16 cellular contexts compared by ENCODE assay signal in the genomic region with DNA sequence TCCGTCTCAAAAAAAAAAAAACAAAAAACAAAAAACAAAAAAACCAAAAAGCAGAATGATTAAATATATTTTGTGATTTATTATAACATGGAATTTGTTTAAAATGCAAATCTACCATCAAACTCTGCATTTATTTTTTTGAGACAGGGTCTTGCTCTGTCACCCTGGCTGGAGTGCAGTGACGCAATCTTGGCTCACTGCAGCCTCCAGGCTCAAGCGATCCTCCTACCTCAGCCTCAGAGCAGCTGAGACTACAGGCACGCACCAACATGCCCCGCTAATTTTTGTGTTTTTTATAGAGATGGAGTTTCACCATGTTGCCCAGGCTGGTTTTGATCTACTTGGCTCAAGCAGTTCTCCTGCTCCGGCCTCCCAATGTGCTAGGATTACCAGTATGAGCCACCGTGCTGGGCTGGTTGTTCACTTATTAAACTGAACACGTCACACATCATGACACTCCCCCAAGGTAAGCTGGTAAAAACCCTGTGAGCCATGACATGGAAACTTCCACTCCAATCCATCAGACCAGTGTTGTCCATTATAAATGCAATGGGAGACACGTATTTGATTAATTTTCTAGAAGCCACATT. TPM values are rescaled to one million over a fixed set of nuclear protein-coding genes. Genes with fewer than 3 reads are reported as not detected.
DNase-seq lines count a peak whose midpoint lies in the region; TF ChIP-seq lines count a peak whose summit lies in the region.
"Had no signal": no experiment of that assay in that cellular context is flagged by ENCODE, and none has a peak within 500 bp of the region (broad histone marks: within the 10 kb centered on the region; RNA-seq: fewer than 3 reads in every experiment).

No MANE protein-coding gene starts in this region.

- in situ Hi-C loops in Caki2 (cut with HindIII; ENCODE audit: low pct_unique_long_range_greater_than_20kb, low sequenced_read_pairs): no loop called here

- no peak overlapping the region for H2BK12ac ChIP-seq in trophoblast cell (ENCODE audit: low read length)

- H3K14ac ChIP-seq in trophoblast cell (ENCODE audit: low read length): peak overlapping the region; percentile 38

- peak; percentile 81 for DNase-seq in Caki2 (ENCODE audit: low read depth)
- peak; percentile 65 for DNase-seq in WERI-Rb-1
- DNase-seq in kidney glomerular epithelial cell (lab: John Stamatoyannopoulos, UW): peak; percentile 52
- DNase-seq in trophoblast cell: peak; percentile 67 to 72
- no peak for DNase-seq in left ventricle myocardium inferior
- DNase-seq in colonic mucosa: no peak
- no peak for DNase-seq in COLO829 (ENCODE audit: low spot score)
- no peak for DNase-seq in Peyer's patch
- DNase-seq: CD8-positive, alpha-beta memory T cell; DND-41; NCI-H1105 treated with DMSO at 0.1 percent for 48 hours; NCI-H1694; SHP77 had no signal

- whole genome bisulfite sequencing in trophoblast cell (ENCODE audit: extremely low coverage, insufficient coverage, insufficient read length): no CpG with 5 or more reads among the region's 9 CpGs

- H3K9me3 ChIP-seq in WERI-Rb-1 (ENCODE audit: severe bottlenecking): no peaks in the 10 kb centered on the region
- H3K9me3 ChIP-seq in trophoblast cell (ENCODE audit: insufficient read depth, low read depth, low read length): no peaks in the 10 kb centered on the region
- H3K9me3 ChIP-seq in left ventricle myocardium inferior (replicated peaks): no peaks in the 10 kb centered on the region
- H3K9me3 ChIP-seq in colonic mucosa: no peaks in the 10 kb centered on the region
- H3K9me3 ChIP-seq in Peyer's patch: no peaks in the 10 kb centered on the region
- H3K9me3 ChIP-seq: BLaER1 treated with 17β-estradiol and CSF1 and Interleukin-3, amounts not matched to agents 10 nM and 100 nM; HAP-1 had no signal

- H3K4me1 ChIP-seq in trophoblast cell (ENCODE audit: control insufficient read depth in 1 of 2, insufficient read depth in 2 of 2, low read length in 2 of 2) (peaks cover 24 to 44% of the 10 kb centered on the region in 2 experiments), left ventricle myocardium inferior (no peaks in the 10 kb centered on the region), colonic mucosa (no peaks in the 10 kb centered on the region), Peyer's patch (no peaks in the 10 kb centered on the region)

- H2AK5ac ChIP-seq in trophoblast cell (ENCODE audit: low read length): no peak overlapping the region

- no peak overlapping the region for H3K23ac ChIP-seq in trophoblast cell (ENCODE audit: low read length)

- intact Hi-C loops in left ventricle myocardium inferior (cut with micrococcal nuclease) (no loop called here), colonic mucosa (cut with DNase I) (no loop called here)

- no peak overlapping the region for H4K12ac ChIP-seq in trophoblast cell (ENCODE audit: low read depth, low read length)

- H3K79me1 ChIP-seq in trophoblast cell (ENCODE audit: low read length): peaks cover 25% of the 10 kb centered on the region

- H2AFZ ChIP-seq in trophoblast cell (ENCODE audit: insufficient read depth, low read length, poor library complexity): no peak overlapping the region

- peak overlapping the region; percentile 47 for H3K4ac ChIP-seq in trophoblast cell (ENCODE audit: low read depth, low read length)

- H3K27me3 ChIP-seq in WERI-Rb-1 (ENCODE audit: insufficient read depth, low read depth, severe bottlenecking): no peaks in the 10 kb centered on the region
- H3K27me3 ChIP-seq in trophoblast cell (ENCODE audit: insufficient read depth, low read length): no peaks in the 10 kb centered on the region
- peaks cover 51% of the 10 kb centered on the region for H3K27me3 ChIP-seq in left ventricle myocardium inferior (ENCODE audit: low read depth)
- H3K27me3 ChIP-seq in colonic mucosa: no peaks in the 10 kb centered on the region
- H3K27me3 ChIP-seq in Peyer's patch: no peaks in the 10 kb centered on the region
- H3K27me3 ChIP-seq: BLaER1 treated with 17β-estradiol and CSF1 and Interleukin-3, amounts not matched to agents 10 nM and 100 nM had no signal

- H3K18ac ChIP-seq in trophoblast cell (ENCODE audit: low read length): no peak overlapping the region

- H3K4me3 ChIP-seq in WERI-Rb-1 (ENCODE audit: low read depth, low read length) (no peak overlapping the region), trophoblast cell (ENCODE audit: low read depth, low read length) (no peak overlapping the region), left ventricle myocardium inferior (no peak overlapping the region), colonic mucosa (no peak overlapping the region), Peyer's patch (no peak overlapping the region)
- H3K4me3 ChIP-seq: BLaER1 treated with 17β-estradiol and CSF1 and Interleukin-3, amounts not matched to agents 10 nM and 100 nM; HAP-1; SK-N-MC had no signal

- no peak overlapping the region for H3K4me2 ChIP-seq in trophoblast cell (ENCODE audit: low read length)

- H4K8ac ChIP-seq in trophoblast cell (ENCODE audit: low read depth, low read length): peak overlapping the region; percentile 7

- no peak overlapping the region for H2BK120ac ChIP-seq in trophoblast cell (ENCODE audit: insufficient read depth, low read length, poor library complexity)

- H4K91ac ChIP-seq in trophoblast cell (ENCODE audit: low read depth, low read length): peak overlapping the region; percentile 35

- TF ChIP-seq CTCF in WERI-Rb-1 (IDR thresholded peaks at IDR 0.05; ENCODE audit: low read depth, low read length): no peak
- no peak for TF ChIP-seq CTCF in left ventricle myocardium inferior (IDR thresholded peaks at IDR 0.05; ENCODE audit: borderline replicate concordance)
- no peak for TF ChIP-seq CTCF in colonic mucosa (IDR thresholded peaks at IDR 0.05)
- no peak for TF ChIP-seq CTCF in Peyer's patch (IDR thresholded peaks at IDR 0.05)

- peaks cover 4% of the 10 kb centered on the region for H3K79me2 ChIP-seq in trophoblast cell (ENCODE audit: control insufficient read depth, insufficient read depth, low read length, poor library complexity)

- TF ChIP-seq POLR2A in Peyer's patch (IDR thresholded peaks at IDR 0.05): no peak

- H3K36me3 ChIP-seq in WERI-Rb-1 (no peaks in the 10 kb centered on the region), trophoblast cell (ENCODE audit: control insufficient read depth in 1 of 2, insufficient read depth in 2 of 2, low read length in 2 of 2) (no peaks in the 10 kb centered on the region), left ventricle myocardium inferior (no peaks in the 10 kb centered on the region), colonic mucosa (no peaks in the 10 kb centered on the region), Peyer's patch (no peaks in the 10 kb centered on the region)
- H3K36me3 ChIP-seq: HAP-1 had no signal

- no peak overlapping the region for H3K9ac ChIP-seq in trophoblast cell (ENCODE audit: low read length)
- H3K9ac ChIP-seq in colonic mucosa (ENCODE audit: low read depth in 2 of 2, low read length in 2 of 2): no peak overlapping the region
- H3K9ac ChIP-seq: BLaER1 treated with 17β-estradiol and CSF1 and Interleukin-3, amounts not matched to agents 10 nM and 100 nM had no signal

- H3K27ac ChIP-seq in WERI-Rb-1: peak overlapping the region; percentile 61
- peak overlapping the region; percentile 38 for H3K27ac ChIP-seq in trophoblast cell (ENCODE audit: low read depth, low read length)
- H3K27ac ChIP-seq in left ventricle myocardium inferior (replicated peaks): no peak overlapping the region
- no peak overlapping the region for H3K27ac ChIP-seq in colonic mucosa
- no peak overlapping the region for H3K27ac ChIP-seq in Peyer's patch
- H3K27ac ChIP-seq: SK-N-MC had no signal

- peak overlapping the region; percentile 57 for H2BK5ac ChIP-seq in trophoblast cell (ENCODE audit: low read depth, low read length, poor library complexity)

RNA-seq across cellular contexts. Expression of a gene that starts 45.7 kb away (rescaled TPM):
- 45.5 and 54.3 TPM in 2 replicates for total RNA-seq in Caki2 (2014; rRNA removed; shearing (Covaris generic); ENCODE audit: low replicate concordance)
- polyA plus RNA-seq in trophoblast cell (2013): 45.7 and 49.2 TPM in 2 replicates
- total RNA-seq in left ventricle myocardium inferior (2.7 TPM), colonic mucosa (100 to 1,000 TPM; 279 to 281 TPM), Peyer's patch (100 to 1,000 TPM; 182 to 423 (median 320) TPM)
- polyA plus RNA-seq: CD8-positive, alpha-beta memory T cell had no signal

Comparison
In these comparisons a context has a peak if more than half of its experiments do, and no peak if none do; other contexts are left out.
1. DNase-seq: peak in Caki2 (single experiment), WERI-Rb-1 (single experiment), kidney glomerular epithelial cell (single experiment) and trophoblast cell (2 of 2); none in left ventricle myocardium inferior (single experiment), colonic mucosa (single experiment), COLO829 (single experiment) and Peyer's patch (0 of 3).
2. H3K27ac ChIP-seq: peak in WERI-Rb-1 (single experiment) and trophoblast cell (single experiment); none in left ventricle myocardium inferior (single experiment), colonic mucosa (single experiment) and Peyer's patch (0 of 4).
3. RNA of a gene that starts 45.7 kb away (total RNA-seq): 182 to 423 TPM in Peyer's patch, 279 to 281 TPM in colonic mucosa and 45.5 to 54.3 TPM in Caki2; 2.7 TPM in left ventricle myocardium inferior (single experiment); every median in the first group is over 10 times any median in the second.